ENCODE assay signal across 15 cellular contexts in genomic region chr9:16769291-16769690, GRCh38.
DNase-seq lines count a peak whose midpoint lies in the region.
"Had no signal": no experiment of that assay in that cellular context is flagged by ENCODE, and none has a peak within 500 bp of the region (broad histone marks: within the 10 kb centered on the region; RNA-seq: fewer than 3 reads in every experiment).

No MANE protein-coding gene starts in this region.

- 82% methylated on average over 5 of the region's 5 CpGs for WGBS in HUES64

- H3K27me3 ChIP-seq in HUES64 (ENCODE audit: insufficient read depth, low read length): no peaks in the 10 kb centered on the region

- in situ Hi-C loops in ACHN (cut with HindIII; ENCODE audit: low pct_ligation_motif_present, low pct_unique_long_range_greater_than_20kb, low sequenced_read_pairs): no loop called here

- no peaks in the 10 kb centered on the region for H3K36me3 ChIP-seq in HUES64 (ENCODE audit: insufficient read depth, low read length)
- H3K36me3 ChIP-seq: HAP-1 had no signal

- H3K9me3 ChIP-seq in HUES64 (ENCODE audit: insufficient read depth, low read depth, low read length): no peaks in the 10 kb centered on the region
- H3K9me3 ChIP-seq: Caco-2, HAP-1 had no signal

- 0 out of 2 replicates have a peak overlapping the region, but pooled peaks have one; percentile 13 for H3K9ac ChIP-seq in HUES64 (ENCODE audit: low read depth, low read length)
- H3K9ac ChIP-seq: GM23248 had no signal

- peak overlapping the region; percentile 21 for H3K4me3 ChIP-seq in HUES64 (ENCODE audit: low read length)
- H3K4me3 ChIP-seq: GM23248, HAP-1 had no signal

- DNase-seq in ACHN (peak; percentile 31), glomerular visceral epithelial cell (ENCODE audit: extremely low spot score) (peak; percentile 51), kidney tubule cell (ENCODE audit: low spot score) (peak; percentile 68), EL (no peak), cerebellar cortex (ENCODE audit: low spot score) (no peak), AG08396 (ENCODE audit: low spot score) (no peak)
- DNase-seq in effector CD8-positive, alpha-beta T cell (lab: John Stamatoyannopoulos, UW): no peak
- DNase-seq: Caco-2; CD8-positive, alpha-beta T cell; DND-41; GM23248; HFFc6; Karpas-422 had no signal

- peaks cover 33% of the 10 kb centered on the region for H3K4me1 ChIP-seq in HUES64 (ENCODE audit: insufficient read depth, low read length)
- H3K4me1 ChIP-seq: Caco-2 had no signal

- H3K27ac ChIP-seq in HUES64 (ENCODE audit: low read depth, low read length): peak overlapping the region; percentile 50
- H3K27ac ChIP-seq: GM23248 had no signal

Comparison
In these comparisons a context has a peak if more than half of its experiments do, and no peak if none do; other contexts are left out.
1. DNase-seq: peak in ACHN (single experiment), glomerular visceral epithelial cell (single experiment) and kidney tubule cell (single experiment); none in EL (single experiment), effector CD8-positive, alpha-beta T cell (single experiment), cerebellar cortex (single experiment) and AG08396 (single experiment).